ENCODE assay signal across 7 cellular contexts in the genomic region with DNA sequence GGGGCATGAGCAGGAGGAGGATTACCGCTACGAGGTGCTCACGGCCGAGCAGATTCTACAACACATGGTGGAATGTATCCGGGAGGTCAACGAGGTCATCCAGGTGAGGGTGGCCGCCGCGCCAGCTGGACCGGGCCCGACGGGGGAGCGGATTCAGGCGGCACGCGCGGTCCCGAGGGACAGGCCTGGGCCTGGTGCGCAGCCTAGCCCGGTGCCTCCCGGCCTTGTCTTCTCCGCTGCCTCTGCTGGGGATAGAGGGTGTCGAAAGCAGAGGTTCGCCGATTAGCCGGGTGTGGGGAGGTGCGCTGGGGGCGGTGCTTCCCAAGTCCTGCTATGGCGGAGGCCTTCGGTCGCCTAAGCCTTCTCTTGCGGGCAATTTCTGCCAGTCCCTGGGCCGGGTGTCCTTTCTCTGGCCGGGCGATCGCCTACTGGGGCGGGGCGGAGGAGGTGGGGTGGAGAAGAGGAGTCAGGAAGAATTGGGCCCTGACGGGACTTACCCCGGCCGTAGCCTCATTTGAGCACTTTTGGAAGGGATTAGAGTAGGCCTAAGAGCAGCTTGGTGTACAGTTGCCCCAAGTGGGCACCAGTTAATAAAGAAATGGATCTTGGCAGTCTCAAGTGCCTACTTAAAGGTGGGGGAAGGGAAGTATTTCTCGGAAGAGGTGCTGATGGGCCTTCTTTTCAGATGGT. TPM values are rescaled to one million over a fixed set of nuclear protein-coding genes. Genes with fewer than 3 reads are reported as not detected.
DNase-seq lines count a peak whose midpoint lies in the region; ATAC-seq and TF ChIP-seq lines count a peak whose summit lies in the region.

No MANE protein-coding gene starts in this region.

- POLR2A ChIA-PET in WTC11 (lab: Charles Lee) = no interaction called here

- no peaks in the 10 kb centered on the region for H3K27me3 Mint-ChIP-seq in WTC11 (ENCODE audit: low read depth)

- TF ChIP-seq CTCF in WTC11 (IDR thresholded peaks at IDR 0.05) = no peak
- TF ChIP-seq CTCF in cardiac fibroblast (IDR thresholded peaks at IDR 0.05; ENCODE audit: low read depth, low read length) = no peak

- H3K36me3 Mint-ChIP-seq in WTC11 = peaks cover 34% of the 10 kb centered on the region

- H3K9me3 Mint-ChIP-seq in WTC11 = peaks cover 4% of the 10 kb centered on the region; the same call in 1 of the 2 replicates

- H3K4me1 Mint-ChIP-seq in WTC11 = peaks cover 24% of the 10 kb centered on the region

- H3K4me3 Mint-ChIP-seq in WTC11 = peak overlapping the region; percentile 96

- peak; percentile 67 for DNase-seq in NCI-H2171 (lab: John Stamatoyannopoulos, UW)
- peak; percentile 71 for DNase-seq in WTC11 (ENCODE audit: low spot score)
- DNase-seq in cardiac fibroblast (ENCODE audit: low read depth in 2 of 2) = peak; percentile 80 to 87
- peak; percentile 78 for DNase-seq in islet precursor cell
- DNase-seq in stimulated activated CD4-positive, alpha-beta T cell treated with anti-CD3 and anti-CD28 coated beads, Interleukin-12 subunit alpha, Interleukin-12 subunit beta, amount 100 ng/mL, for 48 hours (ENCODE audit: low read depth in 2 of 3, low spot score in 1 of 3) = peak; percentile 51 to 75 (median 72)

- ATAC-seq in GM18511 (IDR thresholded peaks at IDR 0.05; ENCODE audit: unreplicated experiment) = peak; percentile 49
- peak; percentile 28 for ATAC-seq in HG02970 (IDR thresholded peaks at IDR 0.05; ENCODE audit: low FRiP score, unreplicated experiment)
- peak; percentile 58 for ATAC-seq in WTC11

- H3K27ac Mint-ChIP-seq in WTC11 = peak overlapping the region; percentile 82

- CTCF ChIA-PET in WTC11 (lab: Charles Lee) = no interaction called here

- H3K4me3 ChIP-seq in cardiac fibroblast (replicated peaks in 1 of 2; ENCODE audit: low read depth in 2 of 2, low read length in 2 of 2) = peak overlapping the region; percentile 83 to 94

TF ChIP-seq in WTC11, 78 proteins besides CTCF, POLR2A, EP300 and RAD21 (continues in another document):
- 0 out of 2 replicates have a peak, but pooled peaks have one; percentile 13 for TF ChIP-seq NR2C2 (CRISPR knock-in tag; IDR thresholded peaks at IDR 0.05)
- TF ChIP-seq, protein P1, sequence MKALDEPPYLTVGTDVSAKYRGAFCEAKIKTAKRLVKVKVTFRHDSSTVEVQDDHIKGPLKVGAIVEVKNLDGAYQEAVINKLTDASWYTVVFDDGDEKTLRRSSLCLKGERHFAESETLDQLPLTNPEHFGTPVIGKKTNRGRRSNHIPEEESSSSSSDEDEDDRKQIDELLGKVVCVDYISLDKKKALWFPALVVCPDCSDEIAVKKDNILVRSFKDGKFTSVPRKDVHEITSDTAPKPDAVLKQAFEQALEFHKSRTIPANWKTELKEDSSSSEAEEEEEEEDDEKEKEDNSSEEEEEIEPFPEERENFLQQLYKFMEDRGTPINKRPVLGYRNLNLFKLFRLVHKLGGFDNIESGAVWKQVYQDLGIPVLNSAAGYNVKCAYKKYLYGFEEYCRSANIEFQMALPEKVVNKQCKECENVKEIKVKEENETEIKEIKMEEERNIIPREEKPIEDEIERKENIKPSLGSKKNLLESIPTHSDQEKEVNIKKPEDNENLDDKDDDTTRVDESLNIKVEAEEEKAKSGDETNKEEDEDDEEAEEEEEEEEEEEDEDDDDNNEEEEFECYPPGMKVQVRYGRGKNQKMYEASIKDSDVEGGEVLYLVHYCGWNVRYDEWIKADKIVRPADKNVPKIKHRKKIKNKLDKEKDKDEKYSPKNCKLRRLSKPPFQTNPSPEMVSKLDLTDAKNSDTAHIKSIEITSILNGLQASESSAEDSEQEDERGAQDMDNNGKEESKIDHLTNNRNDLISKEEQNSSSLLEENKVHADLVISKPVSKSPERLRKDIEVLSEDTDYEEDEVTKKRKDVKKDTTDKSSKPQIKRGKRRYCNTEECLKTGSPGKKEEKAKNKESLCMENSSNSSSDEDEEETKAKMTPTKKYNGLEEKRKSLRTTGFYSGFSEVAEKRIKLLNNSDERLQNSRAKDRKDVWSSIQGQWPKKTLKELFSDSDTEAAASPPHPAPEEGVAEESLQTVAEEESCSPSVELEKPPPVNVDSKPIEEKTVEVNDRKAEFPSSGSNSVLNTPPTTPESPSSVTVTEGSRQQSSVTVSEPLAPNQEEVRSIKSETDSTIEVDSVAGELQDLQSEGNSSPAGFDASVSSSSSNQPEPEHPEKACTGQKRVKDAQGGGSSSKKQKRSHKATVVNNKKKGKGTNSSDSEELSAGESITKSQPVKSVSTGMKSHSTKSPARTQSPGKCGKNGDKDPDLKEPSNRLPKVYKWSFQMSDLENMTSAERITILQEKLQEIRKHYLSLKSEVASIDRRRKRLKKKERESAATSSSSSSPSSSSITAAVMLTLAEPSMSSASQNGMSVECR (CRISPR knock-in tag; IDR thresholded peaks at IDR 0.05; ENCODE audit: borderline replicate concordance) = 0 out of 2 replicates have a peak, but pooled peaks have one; percentile 22
- no peak for TF ChIP-seq OVOL2 (CRISPR knock-in tag; IDR thresholded peaks at IDR 0.05; ENCODE audit: borderline replicate concordance)
- TF ChIP-seq HMGA2 (CRISPR knock-in tag; IDR thresholded peaks at IDR 0.05) = no peak
- peak; percentile 61; the same call in 1 of the 2 replicates for TF ChIP-seq ESRRA (CRISPR knock-in tag; IDR thresholded peaks at IDR 0.05; ENCODE audit: borderline replicate concordance)
- TF ChIP-seq CREB1 (CRISPR knock-in tag; IDR thresholded peaks at IDR 0.05) = no peak
- TF ChIP-seq, protein P2, sequence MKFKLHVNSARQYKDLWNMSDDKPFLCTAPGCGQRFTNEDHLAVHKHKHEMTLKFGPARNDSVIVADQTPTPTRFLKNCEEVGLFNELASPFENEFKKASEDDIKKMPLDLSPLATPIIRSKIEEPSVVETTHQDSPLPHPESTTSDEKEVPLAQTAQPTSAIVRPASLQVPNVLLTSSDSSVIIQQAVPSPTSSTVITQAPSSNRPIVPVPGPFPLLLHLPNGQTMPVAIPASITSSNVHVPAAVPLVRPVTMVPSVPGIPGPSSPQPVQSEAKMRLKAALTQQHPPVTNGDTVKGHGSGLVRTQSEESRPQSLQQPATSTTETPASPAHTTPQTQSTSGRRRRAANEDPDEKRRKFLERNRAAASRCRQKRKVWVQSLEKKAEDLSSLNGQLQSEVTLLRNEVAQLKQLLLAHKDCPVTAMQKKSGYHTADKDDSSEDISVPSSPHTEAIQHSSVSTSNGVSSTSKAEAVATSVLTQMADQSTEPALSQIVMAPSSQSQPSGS (CRISPR knock-in tag; IDR thresholded peaks at IDR 0.05; ENCODE audit: borderline replicate concordance, low read depth) = no peak
- no peak for TF ChIP-seq SMAD4 (CRISPR knock-in tag; IDR thresholded peaks at IDR 0.05)
- TF ChIP-seq, protein P3, sequence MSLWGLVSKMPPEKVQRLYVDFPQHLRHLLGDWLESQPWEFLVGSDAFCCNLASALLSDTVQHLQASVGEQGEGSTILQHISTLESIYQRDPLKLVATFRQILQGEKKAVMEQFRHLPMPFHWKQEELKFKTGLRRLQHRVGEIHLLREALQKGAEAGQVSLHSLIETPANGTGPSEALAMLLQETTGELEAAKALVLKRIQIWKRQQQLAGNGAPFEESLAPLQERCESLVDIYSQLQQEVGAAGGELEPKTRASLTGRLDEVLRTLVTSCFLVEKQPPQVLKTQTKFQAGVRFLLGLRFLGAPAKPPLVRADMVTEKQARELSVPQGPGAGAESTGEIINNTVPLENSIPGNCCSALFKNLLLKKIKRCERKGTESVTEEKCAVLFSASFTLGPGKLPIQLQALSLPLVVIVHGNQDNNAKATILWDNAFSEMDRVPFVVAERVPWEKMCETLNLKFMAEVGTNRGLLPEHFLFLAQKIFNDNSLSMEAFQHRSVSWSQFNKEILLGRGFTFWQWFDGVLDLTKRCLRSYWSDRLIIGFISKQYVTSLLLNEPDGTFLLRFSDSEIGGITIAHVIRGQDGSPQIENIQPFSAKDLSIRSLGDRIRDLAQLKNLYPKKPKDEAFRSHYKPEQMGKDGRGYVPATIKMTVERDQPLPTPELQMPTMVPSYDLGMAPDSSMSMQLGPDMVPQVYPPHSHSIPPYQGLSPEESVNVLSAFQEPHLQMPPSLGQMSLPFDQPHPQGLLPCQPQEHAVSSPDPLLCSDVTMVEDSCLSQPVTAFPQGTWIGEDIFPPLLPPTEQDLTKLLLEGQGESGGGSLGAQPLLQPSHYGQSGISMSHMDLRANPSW (CRISPR knock-in tag; conservative IDR thresholded peaks at IDR 0.05; ENCODE audit: low read depth) = no peak
- peak; percentile 50; the same call in 1 of the 2 replicates for TF ChIP-seq FOXP1 (CRISPR knock-in tag; IDR thresholded peaks at IDR 0.05; ENCODE audit: borderline replicate concordance)
- TF ChIP-seq TEAD4 (CRISPR knock-in tag; IDR thresholded peaks at IDR 0.05) = no peak
- TF ChIP-seq, protein P4, sequence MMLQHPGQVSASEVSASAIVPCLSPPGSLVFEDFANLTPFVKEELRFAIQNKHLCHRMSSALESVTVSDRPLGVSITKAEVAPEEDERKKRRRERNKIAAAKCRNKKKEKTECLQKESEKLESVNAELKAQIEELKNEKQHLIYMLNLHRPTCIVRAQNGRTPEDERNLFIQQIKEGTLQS (CRISPR knock-in tag; conservative IDR thresholded peaks at IDR 0.05) = no peak
- no peak for TF ChIP-seq GTF2I (CRISPR knock-in tag; conservative IDR thresholded peaks at IDR 0.05)
- peak; percentile 65 for TF ChIP-seq KAT7 (CRISPR knock-in tag; IDR thresholded peaks at IDR 0.05; ENCODE audit: borderline replicate concordance)
- TF ChIP-seq, protein P5, sequence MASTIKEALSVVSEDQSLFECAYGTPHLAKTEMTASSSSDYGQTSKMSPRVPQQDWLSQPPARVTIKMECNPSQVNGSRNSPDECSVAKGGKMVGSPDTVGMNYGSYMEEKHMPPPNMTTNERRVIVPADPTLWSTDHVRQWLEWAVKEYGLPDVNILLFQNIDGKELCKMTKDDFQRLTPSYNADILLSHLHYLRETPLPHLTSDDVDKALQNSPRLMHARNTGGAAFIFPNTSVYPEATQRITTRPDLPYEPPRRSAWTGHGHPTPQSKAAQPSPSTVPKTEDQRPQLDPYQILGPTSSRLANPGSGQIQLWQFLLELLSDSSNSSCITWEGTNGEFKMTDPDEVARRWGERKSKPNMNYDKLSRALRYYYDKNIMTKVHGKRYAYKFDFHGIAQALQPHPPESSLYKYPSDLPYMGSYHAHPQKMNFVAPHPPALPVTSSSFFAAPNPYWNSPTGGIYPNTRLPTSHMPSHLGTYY (CRISPR knock-in tag; IDR thresholded peaks at IDR 0.05) = no peak
- TF ChIP-seq TP53 (CRISPR knock-in tag; IDR thresholded peaks at IDR 0.05) = no peak
- TF ChIP-seq, protein P6, sequence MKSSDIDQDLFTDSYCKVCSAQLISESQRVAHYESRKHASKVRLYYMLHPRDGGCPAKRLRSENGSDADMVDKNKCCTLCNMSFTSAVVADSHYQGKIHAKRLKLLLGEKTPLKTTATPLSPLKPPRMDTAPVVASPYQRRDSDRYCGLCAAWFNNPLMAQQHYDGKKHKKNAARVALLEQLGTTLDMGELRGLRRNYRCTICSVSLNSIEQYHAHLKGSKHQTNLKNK (CRISPR knock-in tag; IDR thresholded peaks at IDR 0.05) = no peak

RNA-seq across cellular contexts. Expression of a gene that starts 0.9 kb away (rescaled TPM):
- 198 to 206 TPM (median 201 TPM) in 3 replicates for total RNA-seq in WTC11 (2021)

Comparison
In these comparisons a context has a peak if more than half of its experiments do, and no peak if none do; other contexts are left out.
1. Peak in every context shown above with its lines: DNase-seq, ATAC-seq and H3K4me3 ChIP-seq.